ENCODE assay signal across 16 cellular contexts in the genomic region with DNA sequence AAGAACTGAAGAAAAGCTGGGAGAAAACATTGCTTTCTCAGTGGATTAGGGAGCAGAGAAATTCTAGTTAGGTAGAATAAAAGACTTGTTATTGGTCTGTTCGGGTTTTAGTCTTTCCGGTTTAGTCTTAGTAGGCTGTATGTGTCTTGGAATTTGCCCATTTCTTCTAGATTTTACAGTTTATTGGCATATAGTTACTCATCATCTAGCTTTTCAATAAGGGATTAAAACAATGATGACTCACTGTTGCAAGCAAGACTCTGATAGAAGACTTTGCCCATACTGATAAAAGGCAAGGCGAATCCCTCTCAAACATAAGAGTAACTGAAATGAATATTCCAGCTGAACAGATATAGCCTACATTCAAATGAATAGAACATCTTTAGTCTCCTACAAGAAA.
"Had no signal": no experiment of that assay in that cellular context is flagged by ENCODE, and none has a peak within 500 bp of the region (broad histone marks: within the 10 kb centered on the region; RNA-seq: fewer than 3 reads in every experiment).

No MANE protein-coding gene starts in this region.

- H3K4me3 ChIP-seq: colonic mucosa, psoas muscle, tibial artery, vagina had no signal

- DNase-seq: activated CD4-positive, alpha-beta T cell treated with anti-CD3 and anti-CD28 coated beads, Interleukin-2, amount 10 ng/mL, durations not matched to agents 7 days and 5 days; activated CD4-positive, CD25-positive, alpha-beta regulatory T cell; activated CD8-positive, alpha-beta memory T cell treated with anti-CD3 and anti-CD28 coated beads, Interleukin-2, amount 50 U/mL, for 48 hours; activated gamma-delta T cell treated with Interleukin-2 at 50 U/mL for 16 hours; amniotic stem cell; central memory CD4-positive, alpha-beta T cell; colonic mucosa; effector CD8-positive, alpha-beta T cell; islet precursor cell; psoas muscle; T-helper 17 cell; tibial artery had no signal

- H3K27ac ChIP-seq: colonic mucosa, psoas muscle, tibial artery, vagina had no signal

- H3K4me1 ChIP-seq: colonic mucosa, psoas muscle, tibial artery, vagina had no signal

- H3K36me3 ChIP-seq: colonic mucosa had no signal

- ATAC-seq: left lobe of liver; psoas muscle; sciatic nerve; stimulated activated effector memory CD8-positive, alpha-beta T cell treated with anti-CD3 and anti-CD28 coated beads, Interleukin-12 subunit alpha, Interleukin-12 subunit beta, amount 100 ng/mL, for 72 hours; T-helper 17 cell had no signal

- H3K9me3 ChIP-seq: colonic mucosa had no signal

- H3K27me3 ChIP-seq: colonic mucosa, tibial artery, vagina had no signal
